In the genomic region with DNA sequence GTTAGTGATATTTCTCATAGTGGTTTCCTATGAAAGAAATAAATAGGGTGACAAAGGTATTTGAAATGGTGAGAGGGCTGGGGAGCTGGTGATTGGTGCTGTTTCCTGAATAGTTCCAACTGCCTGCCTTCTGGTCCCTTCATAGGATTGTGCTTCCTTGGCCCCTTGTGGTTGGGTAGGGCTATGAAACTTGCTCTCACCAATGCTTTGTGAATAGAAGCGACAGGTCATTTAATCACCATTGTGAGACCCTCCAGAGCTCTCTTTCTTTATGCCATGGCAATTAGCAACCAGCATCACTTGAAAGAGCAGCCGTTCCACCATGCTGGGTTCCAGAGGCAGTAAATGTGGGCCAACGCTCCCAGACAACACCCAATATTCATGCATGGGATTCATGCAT, we compare ENCODE assay signal across 2 cellular contexts.
TF ChIP-seq lines count a peak whose summit lies in the region.

No MANE protein-coding gene starts in this region.

TF ChIP-seq in HepG2, 621 proteins besides CTCF, POLR2A, EP300 and RAD21:
- TF ChIP-seq ZNF672 (CRISPR knock-in tag; IDR thresholded peaks at IDR 0.05) (no peak), CEBPG (CRISPR knock-in tag; IDR thresholded peaks at IDR 0.05) (no peak), PHF20 (CRISPR knock-in tag; IDR thresholded peaks at IDR 0.05) (no peak), ZNF282 (IDR thresholded peaks at IDR 0.05; ENCODE audit: partially characterized antibody) (no peak), ZNF75D (CRISPR knock-in tag; IDR thresholded peaks at IDR 0.05; ENCODE audit: borderline replicate concordance) (no peak), ZNF558 (CRISPR knock-in tag; IDR thresholded peaks at IDR 0.05; ENCODE audit: borderline replicate concordance) (no peak), PPARG (CRISPR knock-in tag; conservative IDR thresholded peaks at IDR 0.05) (no peak), KLF12 (CRISPR knock-in tag; IDR thresholded peaks at IDR 0.05; ENCODE audit: borderline replicate concordance) (no peak), NFE2L2 (IDR thresholded peaks at IDR 0.05; ENCODE audit: low read length) (no peak), ZNF580 (CRISPR knock-in tag; IDR thresholded peaks at IDR 0.05; ENCODE audit: borderline replicate concordance, low read depth) (no peak), GPN1 (CRISPR knock-in tag; IDR thresholded peaks at IDR 0.05; ENCODE audit: borderline replicate concordance) (no peak), AFF4 (CRISPR knock-in tag; IDR thresholded peaks at IDR 0.05) (no peak), ZBTB20 (CRISPR knock-in tag; IDR thresholded peaks at IDR 0.05; ENCODE audit: borderline replicate concordance, low read depth) (no peak), GATAD2A (CRISPR knock-in tag; IDR thresholded peaks at IDR 0.05) (no peak)
- TF ChIP-seq, protein P1, sequence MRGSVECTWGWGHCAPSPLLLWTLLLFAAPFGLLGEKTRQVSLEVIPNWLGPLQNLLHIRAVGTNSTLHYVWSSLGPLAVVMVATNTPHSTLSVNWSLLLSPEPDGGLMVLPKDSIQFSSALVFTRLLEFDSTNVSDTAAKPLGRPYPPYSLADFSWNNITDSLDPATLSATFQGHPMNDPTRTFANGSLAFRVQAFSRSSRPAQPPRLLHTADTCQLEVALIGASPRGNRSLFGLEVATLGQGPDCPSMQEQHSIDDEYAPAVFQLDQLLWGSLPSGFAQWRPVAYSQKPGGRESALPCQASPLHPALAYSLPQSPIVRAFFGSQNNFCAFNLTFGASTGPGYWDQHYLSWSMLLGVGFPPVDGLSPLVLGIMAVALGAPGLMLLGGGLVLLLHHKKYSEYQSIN (CRISPR knock-in tag; IDR thresholded peaks at IDR 0.05; ENCODE audit: borderline replicate concordance): no peak
- TF ChIP-seq, protein P2, sequence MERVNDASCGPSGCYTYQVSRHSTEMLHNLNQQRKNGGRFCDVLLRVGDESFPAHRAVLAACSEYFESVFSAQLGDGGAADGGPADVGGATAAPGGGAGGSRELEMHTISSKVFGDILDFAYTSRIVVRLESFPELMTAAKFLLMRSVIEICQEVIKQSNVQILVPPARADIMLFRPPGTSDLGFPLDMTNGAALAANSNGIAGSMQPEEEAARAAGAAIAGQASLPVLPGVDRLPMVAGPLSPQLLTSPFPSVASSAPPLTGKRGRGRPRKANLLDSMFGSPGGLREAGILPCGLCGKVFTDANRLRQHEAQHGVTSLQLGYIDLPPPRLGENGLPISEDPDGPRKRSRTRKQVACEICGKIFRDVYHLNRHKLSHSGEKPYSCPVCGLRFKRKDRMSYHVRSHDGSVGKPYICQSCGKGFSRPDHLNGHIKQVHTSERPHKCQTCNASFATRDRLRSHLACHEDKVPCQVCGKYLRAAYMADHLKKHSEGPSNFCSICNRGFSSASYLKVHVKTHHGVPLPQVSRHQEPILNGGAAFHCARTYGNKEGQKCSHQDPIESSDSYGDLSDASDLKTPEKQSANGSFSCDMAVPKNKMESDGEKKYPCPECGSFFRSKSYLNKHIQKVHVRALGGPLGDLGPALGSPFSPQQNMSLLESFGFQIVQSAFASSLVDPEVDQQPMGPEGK (CRISPR knock-in tag; IDR thresholded peaks at IDR 0.05): no peak

TF ChIP-seq in K562, 482 proteins besides CTCF, POLR2A, EP300 and RAD21:
- TF ChIP-seq DPF2 (IDR thresholded peaks at IDR 0.05) (no peak), ZNF124 (CRISPR knock-in tag; IDR thresholded peaks at IDR 0.05) (no peak), ZBTB43 (CRISPR knock-in tag; IDR thresholded peaks at IDR 0.05) (no peak), TEAD1 (CRISPR knock-in tag; IDR thresholded peaks at IDR 0.05) (no peak), MEF2D (tag; conservative IDR thresholded peaks at IDR 0.05; ENCODE audit: low read depth) (no peak), RB1 (IDR thresholded peaks at IDR 0.05; ENCODE audit: low read depth) (no peak), ZNF408 (CRISPR knock-in tag; IDR thresholded peaks at IDR 0.05; ENCODE audit: low read depth) (no peak), LCOR (CRISPR knock-in tag; IDR thresholded peaks at IDR 0.05) (no peak), SIN3A (IDR thresholded peaks at IDR 0.05; ENCODE audit: borderline replicate concordance in 2 of 2, control insufficient read depth in 1 of 2, low read depth in 2 of 2, low read length in 2 of 2) (no peak), ZEB2 (IDR thresholded peaks at IDR 0.05) (no peak), ZBTB34 (CRISPR knock-in tag; IDR thresholded peaks at IDR 0.05) (no peak), NR2F6 (CRISPR knock-in tag; IDR thresholded peaks at IDR 0.05) (no peak), ZNF589 (CRISPR knock-in tag; IDR thresholded peaks at IDR 0.05; ENCODE audit: low read depth) (no peak), ZNF133 (CRISPR knock-in tag; IDR thresholded peaks at IDR 0.05) (no peak), RFX7 (CRISPR knock-in tag; IDR thresholded peaks at IDR 0.05) (no peak), ATF7 (IDR thresholded peaks at IDR 0.05) (no peak), RBFOX2 (IDR thresholded peaks at IDR 0.05; ENCODE audit: low read depth, low read length) (no peak)
- TF ChIP-seq, protein P3, sequence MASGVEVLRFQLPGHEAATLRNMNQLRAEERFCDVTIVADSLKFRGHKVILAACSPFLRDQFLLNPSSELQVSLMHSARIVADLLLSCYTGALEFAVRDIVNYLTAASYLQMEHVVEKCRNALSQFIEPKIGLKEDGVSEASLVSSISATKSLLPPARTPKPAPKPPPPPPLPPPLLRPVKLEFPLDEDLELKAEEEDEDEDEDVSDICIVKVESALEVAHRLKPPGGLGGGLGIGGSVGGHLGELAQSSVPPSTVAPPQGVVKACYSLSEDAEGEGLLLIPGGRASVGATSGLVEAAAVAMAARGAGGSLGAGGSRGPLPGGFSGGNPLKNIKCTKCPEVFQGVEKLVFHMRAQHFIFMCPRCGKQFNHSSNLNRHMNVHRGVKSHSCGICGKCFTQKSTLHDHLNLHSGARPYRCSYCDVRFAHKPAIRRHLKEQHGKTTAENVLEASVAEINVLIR (CRISPR knock-in tag; IDR thresholded peaks at IDR 0.05): no peak
- TF ChIP-seq, protein P4, sequence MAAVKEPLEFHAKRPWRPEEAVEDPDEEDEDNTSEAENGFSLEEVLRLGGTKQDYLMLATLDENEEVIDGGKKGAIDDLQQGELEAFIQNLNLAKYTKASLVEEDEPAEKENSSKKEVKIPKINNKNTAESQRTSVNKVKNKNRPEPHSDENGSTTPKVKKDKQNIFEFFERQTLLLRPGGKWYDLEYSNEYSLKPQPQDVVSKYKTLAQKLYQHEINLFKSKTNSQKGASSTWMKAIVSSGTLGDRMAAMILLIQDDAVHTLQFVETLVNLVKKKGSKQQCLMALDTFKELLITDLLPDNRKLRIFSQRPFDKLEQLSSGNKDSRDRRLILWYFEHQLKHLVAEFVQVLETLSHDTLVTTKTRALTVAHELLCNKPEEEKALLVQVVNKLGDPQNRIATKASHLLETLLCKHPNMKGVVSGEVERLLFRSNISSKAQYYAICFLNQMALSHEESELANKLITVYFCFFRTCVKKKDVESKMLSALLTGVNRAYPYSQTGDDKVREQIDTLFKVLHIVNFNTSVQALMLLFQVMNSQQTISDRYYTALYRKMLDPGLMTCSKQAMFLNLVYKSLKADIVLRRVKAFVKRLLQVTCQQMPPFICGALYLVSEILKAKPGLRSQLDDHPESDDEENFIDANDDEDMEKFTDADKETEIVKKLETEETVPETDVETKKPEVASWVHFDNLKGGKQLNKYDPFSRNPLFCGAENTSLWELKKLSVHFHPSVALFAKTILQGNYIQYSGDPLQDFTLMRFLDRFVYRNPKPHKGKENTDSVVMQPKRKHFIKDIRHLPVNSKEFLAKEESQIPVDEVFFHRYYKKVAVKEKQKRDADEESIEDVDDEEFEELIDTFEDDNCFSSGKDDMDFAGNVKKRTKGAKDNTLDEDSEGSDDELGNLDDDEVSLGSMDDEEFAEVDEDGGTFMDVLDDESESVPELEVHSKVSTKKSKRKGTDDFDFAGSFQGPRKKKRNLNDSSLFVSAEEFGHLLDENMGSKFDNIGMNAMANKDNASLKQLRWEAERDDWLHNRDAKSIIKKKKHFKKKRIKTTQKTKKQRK (IDR thresholded peaks at IDR 0.05; ENCODE audit: borderline replicate concordance, low read depth, low read length): no peak
TF ChIP-seq in K562: peak in this region for 0.
